4 cellular contexts compared by ENCODE assay signal in genomic region chr2:37206760-37207159, GRCh38. TPM values are rescaled to one million over a fixed set of nuclear protein-coding genes. Genes with fewer than 3 reads are reported as not detected.
"Had no signal": no experiment of that assay in that cellular context is flagged by ENCODE, and none has a peak within 500 bp of the region (broad histone marks: within the 10 kb centered on the region; RNA-seq: fewer than 3 reads in every experiment).

No MANE protein-coding gene starts in this region.

RNA-seq across cellular contexts. Expression of gene SULT6B1, which starts 18.3 kb away (rescaled TPM):
- total RNA-seq: HT-29; NCI-H460; Right ventricle myocardium superior; T-helper 1 cell treated with Interleukin-12 subunit alpha and Interleukin-12 subunit beta and Interleukin-4 antibody, amounts not matched to agents 30 ng/mL and 1 ng/mL, for 36 hours had no signal
